In genomic region chr7:18534481-18534880, GRCh38 we compare ENCODE assay signal across 18 cellular contexts. TPM values are rescaled to one million over a fixed set of nuclear protein-coding genes. Genes with fewer than 3 reads are reported as not detected.
DNase-seq lines count a peak whose midpoint lies in the region; ATAC-seq, FAIRE-seq and TF ChIP-seq lines count a peak whose summit lies in the region.
"Had no signal": no experiment of that assay in that cellular context is flagged by ENCODE, and none has a peak within 500 bp of the region (broad histone marks: within the 10 kb centered on the region; RNA-seq: fewer than 3 reads in every experiment).

No MANE protein-coding gene starts in this region.

- H3K23me2 ChIP-seq in H9 (ENCODE audit: insufficient read length, low read depth, low read length, poor library complexity, severe bottlenecking), result no peaks in the 10 kb centered on the region

- H3K27ac ChIP-seq in BLaER1 (peak overlapping the region; percentile 90), H9 (ENCODE audit: insufficient read length, low read depth, low read length) (no peak overlapping the region)
- H3K27ac ChIP-seq: A549, KMS-11, RWPE1 had no signal

- CTCF ChIA-PET in WTC11 (lab: Charles Lee), result interaction anchor here (0.8 kb wide), 1 partner anchor 27 kb away, joined by 3 read pairs; no protein-coding TSS in a partner anchor

- no peaks in the 10 kb centered on the region for H3K79me1 ChIP-seq in H9 (ENCODE audit: insufficient read depth, low read depth, low read length, poor library complexity, severe bottlenecking)

- no peaks in the 10 kb centered on the region for H3K79me2 ChIP-seq in H9 (ENCODE audit: insufficient read depth, low read length)

- no peak overlapping the region for H2BK12ac ChIP-seq in H9 (ENCODE audit: insufficient read length, low read depth, low read length)

- H2BK20ac ChIP-seq in H9 (ENCODE audit: low read depth, low read length, poor library complexity, severe bottlenecking), result no peak overlapping the region

- no peak overlapping the region for H2BK15ac ChIP-seq in H9 (ENCODE audit: low read depth, low read length)

- H3K27me3 Mint-ChIP-seq in H9 (ENCODE audit: low read depth) (no peaks in the 10 kb centered on the region), WTC11 (ENCODE audit: low read depth) (no peaks in the 10 kb centered on the region), nephron progenitor cell (ENCODE audit: low read depth, poor library complexity) (peaks cover 9% of the 10 kb centered on the region)

- no peak overlapping the region for H3T11ph ChIP-seq in H9 (ENCODE audit: low read length)

- H2AK5ac ChIP-seq in H9 (ENCODE audit: insufficient read length, low read length), result no peak overlapping the region

- H3K4me3 Mint-ChIP-seq in H9 (no peak overlapping the region), WTC11 (no peak overlapping the region), nephron progenitor cell (no peak overlapping the region)

- H2BK5ac ChIP-seq in H9 (ENCODE audit: insufficient read length, low read length), result no peak overlapping the region

- POLR2A ChIA-PET in WTC11 (lab: Charles Lee), result no interaction called here

- H3K27me3 ChIP-seq in BLaER1, result no peaks in the 10 kb centered on the region
- no peaks in the 10 kb centered on the region for H3K27me3 ChIP-seq in H9 (ENCODE audit: insufficient read depth, low read length)

- H3K23ac ChIP-seq in H9 (ENCODE audit: insufficient read length, low read depth, low read length), result no peak overlapping the region

- no peak overlapping the region for H2AFZ ChIP-seq in H9 (ENCODE audit: low read length)

- H2BK120ac ChIP-seq in H9 (ENCODE audit: low read depth, low read length, poor library complexity, severe bottlenecking), result no peak overlapping the region

- no peak for FAIRE-seq in H54 (lab: Jason Lieb, UNC)
- FAIRE-seq: A549 had no signal

- no peaks in the 10 kb centered on the region for H4K20me1 ChIP-seq in BLaER1
- no peaks in the 10 kb centered on the region for H4K20me1 ChIP-seq in H9 (ENCODE audit: control insufficient read depth, insufficient read depth, insufficient read length)

- H3K4me1 ChIP-seq in BLaER1 (peaks cover 73% of the 10 kb centered on the region), H9 (ENCODE audit: insufficient read depth, low read length) (peaks cover 2% of the 10 kb centered on the region; the same call in 1 of the 2 replicates)
- H3K4me1 ChIP-seq: A549, Caco-2 had no signal

- no peak overlapping the region for H4K8ac ChIP-seq in H9 (replicated peaks; ENCODE audit: insufficient read length, low read depth, low read length)

- H3K9me3 ChIP-seq in BLaER1, result peaks cover 4% of the 10 kb centered on the region; the same call in 1 of the 2 replicates
- no peaks in the 10 kb centered on the region for H3K9me3 ChIP-seq in H9 (ENCODE audit: control insufficient read depth, low read depth, low read length)
- H3K9me3 ChIP-seq: A549, Caco-2 had no signal

- no peak overlapping the region for H4K91ac ChIP-seq in H9 (ENCODE audit: insufficient read length, low read depth, low read length)

- H3K4me2 ChIP-seq in BLaER1 (peak overlapping the region; percentile 76; the same call in 1 of the 2 replicates), H9 (ENCODE audit: insufficient read depth, insufficient read length, low read length) (no peak overlapping the region)
- H3K4me2 ChIP-seq: A549, KMS-11 had no signal

- H3K36me3 ChIP-seq in BLaER1, result peaks cover 12% of the 10 kb centered on the region; the same call in 1 of the 2 replicates

- H3K18ac ChIP-seq in H9 (ENCODE audit: insufficient read length, low read depth, low read length), result no peak overlapping the region

- H3K9me3 Mint-ChIP-seq in H9, result no peaks in the 10 kb centered on the region
- H3K9me3 Mint-ChIP-seq in WTC11, result no peaks in the 10 kb centered on the region
- H3K9me3 Mint-ChIP-seq in nephron progenitor cell, result no peaks in the 10 kb centered on the region

- TF ChIP-seq CTCF in H9 (conservative IDR thresholded peaks at IDR 0.05), result no peak
- no peak for TF ChIP-seq CTCF in WTC11 (IDR thresholded peaks at IDR 0.05)
- no peak for TF ChIP-seq CTCF in nephron progenitor cell (IDR thresholded peaks at IDR 0.05)

- no peak overlapping the region for H3K56ac ChIP-seq in H9 (ENCODE audit: insufficient read length, low read depth, low read length)

- H3K14ac ChIP-seq in H9 (ENCODE audit: insufficient read depth, low read length), result no peak overlapping the region

- no peak overlapping the region for H4K5ac ChIP-seq in H9 (ENCODE audit: insufficient read length, low read depth, low read length)

- H3K4me1 Mint-ChIP-seq in H9 (peaks cover 16 to 18% of the 10 kb centered on the region in 2 experiments), WTC11 (peaks cover 14% of the 10 kb centered on the region), nephron progenitor cell (peaks cover 12% of the 10 kb centered on the region)

- TF ChIP-seq POLR2A in H54 (IDR thresholded peaks at IDR 0.05; ENCODE audit: low read depth, low read length), result no peak

- ATAC-seq in WTC11, result no peak
- ATAC-seq in GM21360 (IDR thresholded peaks at IDR 0.05; ENCODE audit: unreplicated experiment), result no peak
- ATAC-seq: A549 had no signal

- WGBS in H9 (ENCODE audit: extremely low coverage, insufficient read length, low lambda C conversion rate), result no CpG with 5 or more reads among the region's 5 CpGs

- H3K4me3 ChIP-seq in BLaER1, result no peak overlapping the region
- H3K4me3 ChIP-seq: A549 had no signal

- no peaks in the 10 kb centered on the region for H3K36me3 Mint-ChIP-seq in H9 (ENCODE audit: insufficient read depth in 1 of 3, low read depth in 3 of 3)
- no peaks in the 10 kb centered on the region for H3K36me3 Mint-ChIP-seq in WTC11
- no peaks in the 10 kb centered on the region for H3K36me3 Mint-ChIP-seq in nephron progenitor cell (ENCODE audit: low read depth)

- peak overlapping the region in 2 of 3 experiments; percentile 1 to 75; a peak in 2 of 7 replicates for H3K27ac Mint-ChIP-seq in H9
- H3K27ac Mint-ChIP-seq in WTC11, result peak overlapping the region; percentile 37
- H3K27ac Mint-ChIP-seq in nephron progenitor cell, result no peak overlapping the region

- H3K4ac ChIP-seq in H9 (ENCODE audit: low read depth, low read length), result no peak overlapping the region

- H3K9ac ChIP-seq in BLaER1 (no peak overlapping the region), H9 (ENCODE audit: extremely low read depth, insufficient read length, low read length) (no peak overlapping the region)
- H3K9ac ChIP-seq: KMS-11 had no signal

- DNase-seq in H9 (no peak), WTC11 (ENCODE audit: low spot score) (no peak), kidney tubule cell (ENCODE audit: low spot score) (peak; percentile 64), cortex of kidney (lab: John Stamatoyannopoulos, UW) (no peak), H54 (ENCODE audit: insufficient read length, low spot score) (no peak), nephron progenitor cell (no peak)
- DNase-seq: Caco-2, DMS153, NCI-H1048, NCI-H146, NCI-H2081, NCI-H524, SW 1271 had no signal

TF ChIP-seq in WTC11, 78 proteins besides CTCF, POLR2A, EP300 and RAD21 (continues in another document):
- TF ChIP-seq MXD4 (CRISPR knock-in tag; IDR thresholded peaks at IDR 0.05; ENCODE audit: borderline replicate concordance), result no peak
- no peak for TF ChIP-seq SMAD3 (CRISPR knock-in tag; IDR thresholded peaks at IDR 0.05; ENCODE audit: borderline replicate concordance)
- no peak for TF ChIP-seq AFF4 (CRISPR knock-in tag; IDR thresholded peaks at IDR 0.05; ENCODE audit: borderline replicate concordance)
- no peak for TF ChIP-seq HMGA2 (CRISPR knock-in tag; IDR thresholded peaks at IDR 0.05)
- TF ChIP-seq USF1 (CRISPR knock-in tag; IDR thresholded peaks at IDR 0.05), result no peak

RNA-seq across cellular contexts. Expression of gene HDAC9, which starts 38.9 kb away (rescaled TPM):
- total RNA-seq in H9 (2021) (6.9 and 7.7 TPM in 2 replicates), WTC11 (2021) (14.6 to 18.8 TPM (median 18.0 TPM) in 3 replicates)
